ENCODE assay signal across 27 cellular contexts in genomic region chr18:9597609-9598008, GRCh38.
"Had no signal": no experiment of that assay in that cellular context is flagged by ENCODE, and none has a peak within 500 bp of the region (broad histone marks: within the 10 kb centered on the region; RNA-seq: fewer than 3 reads in every experiment).

No MANE protein-coding gene starts in this region.

- ATAC-seq: left colon; left lung; lower lobe of right lung; naive thymus-derived CD8-positive, alpha-beta T cell; pancreas; right cardiac atrium; stimulated activated memory B cell treated with anti-CD40 and anti-IgM and Interleukin-4, amounts not matched to agents 10 μg/mL and 1 μg/mL and 100 μg/mL, for 72 hours; stimulated activated naive CD8-positive, alpha-beta T cell treated with anti-CD3 and anti-CD28 coated beads, Interleukin-15, amount 100 ng/mL, for 72 hours had no signal

- FAIRE-seq: kidney, pancreas, small intestine had no signal

- H3K9me3 ChIP-seq: pancreas, prostate gland had no signal

- H3K4me3 Mint-ChIP-seq: nephron; neural crest cell; stimulated activated memory B cell treated with anti-CD40 and anti-IgM and Interleukin-4, amounts not matched to agents 10 μg/mL and 1 μg/mL and 100 μg/mL, for 72 hours; stimulated activated naive CD8-positive, alpha-beta T cell treated with anti-CD3 and anti-CD28 coated beads, Interleukin-15, amount 100 ng/mL, for 72 hours; type B pancreatic cell had no signal

- H3K4me1 ChIP-seq: prostate gland had no signal

- H3K27me3 Mint-ChIP-seq: naive thymus-derived CD8-positive, alpha-beta T cell; stimulated activated memory B cell treated with anti-CD40 and anti-IgM and Interleukin-4, amounts not matched to agents 10 μg/mL and 1 μg/mL and 100 μg/mL, for 72 hours; stimulated activated naive CD8-positive, alpha-beta T cell treated with anti-CD3 and anti-CD28 coated beads, Interleukin-15, amount 100 ng/mL, for 72 hours; type B pancreatic cell had no signal

- H3K27ac ChIP-seq: left lung, lower lobe of right lung, pancreas, prostate gland, sigmoid colon, spleen, tibial nerve, uterus had no signal

- H3K27me3 ChIP-seq: left lung, pancreas, sigmoid colon, spleen, tibial nerve, uterus had no signal

- H3K27ac Mint-ChIP-seq: stimulated activated memory B cell treated with anti-CD40 and anti-IgM and Interleukin-4, amounts not matched to agents 10 μg/mL and 1 μg/mL and 100 μg/mL, for 72 hours; type B pancreatic cell had no signal

- DNase-seq: kidney; left colon; left lung; lower lobe of right lung; mammary epithelial cell; mesenchymal stem cell; naive thymus-derived CD8-positive, alpha-beta T cell; nucleus accumbens; pancreas; posterior cingulate gyrus; retina; right cardiac atrium; sigmoid colon; small intestine; spleen; stimulated activated CD4-positive, alpha-beta T cell treated with anti-CD3 and anti-CD28 coated beads, Interleukin-4, amount 100 ng/mL, for 4 hours; stimulated activated CD8-positive, alpha-beta memory T cell treated with anti-CD3 and anti-CD28 coated beads, Interleukin-4, amount 100 ng/mL, for 48 hours; stimulated activated naive CD4-positive, alpha-beta T cell treated with Interleukin-2 at 50 U/mL for 16 hours; stimulated activated naive CD8-positive, alpha-beta T cell treated with anti-CD3 and anti-CD28 coated beads, Interleukin-15, amount 100 ng/mL, for 72 hours; substantia nigra; uterus had no signal

- H3K36me3 ChIP-seq: pancreas, prostate gland, uterus had no signal

- H3K4me3 ChIP-seq: left lung, lower lobe of right lung, pancreas, prostate gland, sigmoid colon, spleen, tibial nerve, uterus had no signal
